8 cellular contexts compared by ENCODE assay signal in genomic region chr2:44044281-44044720, GRCh38. TPM values are rescaled to one million over a fixed set of nuclear protein-coding genes. Genes with fewer than 3 reads are reported as not detected.
A peak's percentile ranks its signal among the peaks of the same experiment; 100 is the strongest.
DNase-seq lines count a peak whose midpoint lies in the region; ATAC-seq lines count a peak whose summit lies in the region.

No MANE protein-coding gene starts in this region.

- H3K27ac ChIP-seq in BLaER1 treated with 17β-estradiol and CSF1 and Interleukin-3, amounts not matched to agents 10 nM and 100 nM: no peak overlapping the region

- ATAC-seq in HG03378 (IDR thresholded peaks at IDR 0.05; ENCODE audit: unreplicated experiment) (peak; percentile 88), left colon (peak; percentile 100)

- DNase-seq in GM19240 (ENCODE audit: insufficient read length, low spot score): peak; percentile 81
- DNase-seq in NCI-H446 (lab: John Stamatoyannopoulos, UW): peak; percentile 60 to 93
- peak; percentile 58 for DNase-seq in activated CD4-positive, CD25-positive, alpha-beta regulatory T cell treated with anti-CD3 and anti-CD28 coated beads, Interleukin-2, amount 50 U/mL, for 16 hours (ENCODE audit: low read depth, low spot score)
- DNase-seq in central memory CD4-positive, alpha-beta T cell: peak; percentile 53
- peak; percentile 72 to 89 for DNase-seq in left colon
- DNase-seq in stimulated activated CD4-positive, alpha-beta T cell treated with anti-CD3 and anti-CD28 coated beads, Interleukin-4, amount 100 ng/mL, for 1 hour: peak; percentile 78

- peak overlapping the region in 3 of 11 experiments; percentile 13 to 33 (median 21); a peak in 2 of 22 replicates for H3K9ac ChIP-seq in BLaER1 treated with 17β-estradiol and CSF1 and Interleukin-3, amounts not matched to agents 10 nM and 100 nM

- intact Hi-C loops in left colon (cut with DNase I, micrococcal nuclease): loop anchor here in 1 of 2 donors (5.0 kb wide), 1 partner anchor 248 kb away; no protein-coding TSS in a partner anchor

- H3K4me2 ChIP-seq in BLaER1 treated with 17β-estradiol and CSF1 and Interleukin-3, amounts not matched to agents 10 nM and 100 nM: peak overlapping the region in 8 of 11 experiments; percentile 40 to 67 (median 48); a peak in 13 of 22 replicates

- no peaks in the 10 kb centered on the region for H4K20me1 ChIP-seq in BLaER1 treated with 17β-estradiol and CSF1 and Interleukin-3, amounts not matched to agents 10 nM and 100 nM

- H3K4me1 ChIP-seq in BLaER1 treated with 17β-estradiol and CSF1 and Interleukin-3, amounts not matched to agents 10 nM and 100 nM: peaks cover 0 to 6% (median 4%) of the 10 kb centered on the region in 10 experiments; a peak in 9 of 20 replicates

- H3K4me3 ChIP-seq in BLaER1 treated with 17β-estradiol and CSF1 and Interleukin-3, amounts not matched to agents 10 nM and 100 nM: no peak overlapping the region

- no peaks in the 10 kb centered on the region for H3K27me3 ChIP-seq in BLaER1 treated with 17β-estradiol and CSF1 and Interleukin-3, amounts not matched to agents 10 nM and 100 nM

- no peaks in the 10 kb centered on the region for H3K9me3 ChIP-seq in BLaER1 treated with 17β-estradiol and CSF1 and Interleukin-3, amounts not matched to agents 10 nM and 100 nM (replicated peaks in 1 of 11)

- no peaks in the 10 kb centered on the region for H3K36me3 ChIP-seq in BLaER1 treated with 17β-estradiol and CSF1 and Interleukin-3, amounts not matched to agents 10 nM and 100 nM

RNA-seq across cellular contexts. Expression of gene LRPPRC, which starts 48.5 kb away (rescaled TPM):
- 100 to 1,000 TPM in 1 of 2 donors, 10 to 100 TPM in 1; 98.8 to 110 TPM for total RNA-seq in left colon
